ENCODE assay signal across 8 cellular contexts in the genomic region with DNA sequence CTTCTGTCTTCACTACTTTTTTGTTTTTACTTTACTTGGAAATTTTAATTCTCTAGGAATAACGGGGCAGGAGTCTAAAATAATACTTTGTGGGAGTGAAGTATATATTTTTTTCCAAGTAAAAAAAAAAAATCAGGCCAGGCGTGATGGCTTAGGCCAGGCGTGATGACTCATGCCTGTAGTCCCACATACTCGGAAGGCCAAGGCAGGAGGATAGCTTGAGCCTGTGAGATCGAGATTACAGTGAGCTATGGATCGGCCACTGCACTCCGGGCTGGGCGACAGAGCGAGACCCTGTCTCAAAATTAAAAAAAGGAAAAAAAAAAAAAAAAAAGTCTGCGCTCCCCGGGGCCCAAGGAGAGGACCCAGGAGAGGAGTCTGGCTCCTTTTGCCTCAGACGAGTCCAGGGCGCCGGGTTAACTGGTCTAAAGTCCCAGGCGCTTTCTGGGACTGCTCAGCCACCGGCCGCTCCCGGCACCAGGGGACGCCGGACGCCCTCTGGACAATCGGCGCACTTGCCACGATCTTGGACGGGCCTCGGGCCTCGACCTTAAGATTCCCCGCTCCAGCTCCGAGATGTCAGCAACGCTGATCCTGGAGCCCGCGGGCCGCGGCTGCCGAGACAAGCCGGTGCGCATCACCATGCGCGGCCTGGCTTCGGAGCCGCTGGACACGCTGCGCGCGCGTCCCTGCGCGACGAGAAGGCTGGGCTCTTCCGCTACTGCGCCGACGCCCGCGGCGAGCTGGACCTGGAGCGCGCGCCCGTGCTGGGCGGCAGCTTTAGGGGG. TPM values are rescaled to one million over a fixed set of nuclear protein-coding genes. Genes with fewer than 3 reads are reported as not detected.
DNase-seq lines count a peak whose midpoint lies in the region; ATAC-seq, FAIRE-seq and TF ChIP-seq lines count a peak whose summit lies in the region.

No MANE protein-coding gene starts in this region.

- H3K9me3 ChIP-seq in liver (ENCODE audit: control insufficient read depth in 4 of 4, low read length in 3 of 4) (peaks cover 20 to 34% (median 26%) of the 10 kb centered on the region in 4 donors), HepG2 (ENCODE audit: low read length) (peaks cover 16% of the 10 kb centered on the region), mucosa of rectum (ENCODE audit: control insufficient read depth in 2 of 2, low read length in 2 of 2) (no peaks in the 10 kb centered on the region)

- POLR2A ChIA-PET in HepG2 (lab: Yijun Ruan, JAX) = interaction anchor here (1.2 kb wide), 1 partner anchor 68 kb away, joined by 4 read pairs; the partner anchor contains the start of gene ZNF566

- no peak for DNase-seq in HepG2 (ENCODE audit: low spot score)
- peak; percentile 31 for DNase-seq in epithelial cell of esophagus (ENCODE audit: low read depth)
- DNase-seq in dedifferentiated amniotic fluid mesenchymal stem cell (ENCODE audit: extremely low spot score) = no peak

- FAIRE-seq in HepG2 (lab: Jason Lieb, UNC) = no peak

- H4K20me1 ChIP-seq in HepG2 (ENCODE audit: insufficient read depth, low read length) = no peaks in the 10 kb centered on the region

- H2AFZ ChIP-seq in HepG2 (ENCODE audit: low read length) = no peak overlapping the region

- no TSS peak for BruUV-seq in HepG2 (replicated peaks; lab: Mats Ljungman, UMichigan)

- in situ Hi-C loops in HepG2 (cut with HindIII; ENCODE audit: extremely low pct_ligation_motif_present, low pct_unique_long_range_greater_than_20kb) = no loop called here

- H3K27ac ChIP-seq in liver (ENCODE audit: low read depth in 1 of 2, low read length in 2 of 2) (peak overlapping the region in 1 of 2 donors; percentile 25), HepG2 (ENCODE audit: extremely low read length, insufficient read depth, low read length) (no peak overlapping the region), mucosa of rectum (ENCODE audit: low read depth in 2 of 2, low read length in 2 of 2) (no peak overlapping the region)

- TF ChIP-seq EP300 in HepG2 (IDR thresholded peaks at IDR 0.05; ENCODE audit: low read depth in 2 of 2, low read length in 2 of 2) (no peak), HepG2 (CRISPR knock-in tag; IDR thresholded peaks at IDR 0.05; ENCODE audit: borderline replicate concordance) (no peak)

- H3K36me3 ChIP-seq in liver (ENCODE audit: control insufficient read depth in 4 of 4, insufficient read depth in 3 of 4, low read depth in 1 of 4, low read length in 3 of 4) (peaks cover 0 to 3% (median 0%) of the 10 kb centered on the region in 4 donors), HepG2 (replicated peaks in 1 of 2; ENCODE audit: control insufficient read depth in 1 of 2, insufficient read depth in 2 of 2, low read length in 2 of 2) (no peaks in the 10 kb centered on the region), mucosa of rectum (ENCODE audit: control insufficient read depth in 2 of 2, insufficient read depth in 2 of 2, low read length in 2 of 2) (no peaks in the 10 kb centered on the region)

- CTCF ChIA-PET in HepG2 (lab: Yijun Ruan, JAX; ENCODE audit: low intra/inter-chr PET ratio, low total read pairs) = no interaction called here

- no peak overlapping the region for H3K9ac ChIP-seq in liver (ENCODE audit: low read depth in 1 of 2, low read length in 2 of 2)
- no peak overlapping the region for H3K9ac ChIP-seq in HepG2 (ENCODE audit: insufficient read depth, low read depth, low read length)
- no peak overlapping the region for H3K9ac ChIP-seq in mucosa of rectum (ENCODE audit: low read depth in 1 of 2, low read length in 2 of 2)

- no peak for TF ChIP-seq POLR2A in HepG2 (IDR thresholded peaks at IDR 0.05; ENCODE audit: insufficient read depth in 1 of 2, low read depth in 2 of 2, low read length in 2 of 2)

- TF ChIP-seq RAD21 in liver (IDR thresholded peaks at IDR 0.05) (no peak), HepG2 (CRISPR knock-in tag; IDR thresholded peaks at IDR 0.05) (no peak)

- no peak overlapping the region for H3K4me2 ChIP-seq in HepG2 (ENCODE audit: low read depth, low read length)

- H3K79me2 ChIP-seq in HepG2 (ENCODE audit: insufficient read depth, low read length) = peaks cover 13% of the 10 kb centered on the region

- intact Hi-C loops in HepG2 (cut with micrococcal nuclease; ENCODE audit: unreplicated experiment) = no loop called here

- WGBS in liver = 11% methylated on average over 61 of the region's 61 CpGs
- WGBS in HepG2 (ENCODE audit: low lambda C conversion rate) = 81% methylated on average over 46 of the region's 61 CpGs

- peak overlapping the region in 2 of 3 donors; percentile 42 to 47 for H3K4me3 ChIP-seq in liver (ENCODE audit: low read depth in 1 of 3, low read length in 3 of 3)
- no peak overlapping the region for H3K4me3 ChIP-seq in HepG2 (replicated peaks in 1 of 3; ENCODE audit: insufficient read depth in 1 of 3, low read depth in 2 of 3, low read length in 3 of 3)
- peak overlapping the region; percentile 32 for H3K4me3 ChIP-seq in epithelial cell of esophagus (ENCODE audit: low read length)
- H3K4me3 ChIP-seq in mucosa of rectum (ENCODE audit: low read length in 2 of 2) = peak overlapping the region; percentile 20 to 35

- peaks cover 0 to 5% (median 0%) of the 10 kb centered on the region in 4 donors for H3K27me3 ChIP-seq in liver (ENCODE audit: control insufficient read depth in 4 of 4, insufficient read depth in 4 of 4, low read length in 3 of 4)
- H3K27me3 ChIP-seq in HepG2 (ENCODE audit: control insufficient read depth in 1 of 2, insufficient read depth in 2 of 2, low read length in 2 of 2) = no peaks in the 10 kb centered on the region; a peak in 1 of 5 replicates
- H3K27me3 ChIP-seq in mucosa of rectum (ENCODE audit: control insufficient read depth in 2 of 2, insufficient read depth in 2 of 2, low read length in 2 of 2) = peaks cover 0 to 3% of the 10 kb centered on the region in 2 donors

- H3K4me1 ChIP-seq in liver (ENCODE audit: control insufficient read depth in 4 of 4, insufficient read depth in 4 of 4, low read length in 3 of 4) (peaks cover 0 to 5% (median 4%) of the 10 kb centered on the region in 4 donors), HepG2 (ENCODE audit: insufficient read depth, low read length) (peaks cover 9% of the 10 kb centered on the region; the same call in 1 of the 2 replicates), mucosa of rectum (ENCODE audit: control insufficient read depth in 2 of 2, insufficient read depth in 2 of 2, low read length in 2 of 2) (peaks cover 2 to 3% of the 10 kb centered on the region in 2 donors)

- no peak for ATAC-seq in HepG2
- ATAC-seq in GM18867 (IDR thresholded peaks at IDR 0.05; ENCODE audit: unreplicated experiment) = no peak
- ATAC-seq in HG02970 (IDR thresholded peaks at IDR 0.05; ENCODE audit: low FRiP score, unreplicated experiment) = no peak
- ATAC-seq in HG03045 (IDR thresholded peaks at IDR 0.05; ENCODE audit: unreplicated experiment) = no peak

- TF ChIP-seq CTCF in liver (IDR thresholded peaks at IDR 0.05; ENCODE audit: low read depth, low read length, missing input control) = no peak
- no peak for TF ChIP-seq CTCF in HepG2 (CRISPR knock-in tag; IDR thresholded peaks at IDR 0.05)
- no peak for TF ChIP-seq CTCF in epithelial cell of esophagus (IDR thresholded peaks at IDR 0.05; ENCODE audit: insufficient read depth, low read depth, low read length, missing control alignments)

RNA-seq across cellular contexts. Expression of gene ZFP82, which starts 2.7 kb away (rescaled TPM):
- 1 to 10 TPM; 1.3 to 3.1 TPM for total RNA-seq in liver
- polyA plus RNA-seq in liver = under 1 TPM; 0.40 to 0.79 TPM
- total RNA-seq in HepG2 (2016; rRNA removed; fragmentation: Illumina TruSeq; extraction: Trizol) = 4.3 and 7.1 TPM in 2 replicates
- total RNA-seq in HepG2 (2016; cell fraction: cytosol; rRNA removed; fragmentation: Illumina TruSeq; extraction: Trizol; ENCODE audit: low read depth) = 0.40 and 0.71 TPM in 2 replicates
- 3.9 and 6.7 TPM in 2 replicates for total RNA-seq in HepG2 (2016; cell fraction: insoluble cytoplasmic fraction; rRNA removed; fragmentation: Illumina TruSeq; extraction: Trizol)
- total RNA-seq in HepG2 (2016; cell fraction: membrane; rRNA removed; fragmentation: Illumina TruSeq; extraction: Trizol) = 2.5 and 2.8 TPM in 2 replicates
- 4.2 and 5.5 TPM in 2 replicates for total RNA-seq in HepG2 (2016; cell fraction: nucleus; rRNA removed; fragmentation: Illumina TruSeq; extraction: Trizol)
- 1.5 and 1.7 TPM in 2 replicates for polyA plus RNA-seq in HepG2 (2011; rRNA removed)
- 0.70 and 1.0 TPM in 2 replicates for polyA plus RNA-seq in HepG2 (2011; cell fraction: cytosol; rRNA removed)
- 1.7 and 1.8 TPM in 2 replicates for polyA plus RNA-seq in HepG2 (2011; cell fraction: nucleus; rRNA removed)
- polyA plus RNA-seq in HepG2 (2012) = 2.3 and 2.5 TPM in 2 replicates
- 0.16 and 0.27 TPM in 2 replicates for polyA plus RNA-seq in HepG2 (2016; cell fraction: cytosol; fragmentation: Illumina TruSeq; extraction: Trizol; ENCODE audit: low read depth)
- 3.8 and 4.2 TPM in 2 replicates for polyA plus RNA-seq in HepG2 (2016; cell fraction: insoluble cytoplasmic fraction; fragmentation: Illumina TruSeq; extraction: Trizol; ENCODE audit: low read depth)
- 0.73 and 0.86 TPM in 2 replicates for polyA plus RNA-seq in HepG2 (2016; cell fraction: membrane; fragmentation: Illumina TruSeq; extraction: Trizol; ENCODE audit: low read depth)
- polyA plus RNA-seq in HepG2 (2016; cell fraction: nucleus; fragmentation: Illumina TruSeq; extraction: Trizol; ENCODE audit: insufficient read depth, low read depth) = 4.0 and 4.3 TPM in 2 replicates
- polyA minus RNA-seq in HepG2 (2011; rRNA and poly(A)+ RNA removed; ENCODE audit: low replicate concordance) = 2.8 and 4.4 TPM in 2 replicates
- 2.7 and 2.8 TPM in 2 replicates for polyA minus RNA-seq in HepG2 (2011; cell fraction: cytosol; rRNA and poly(A)+ RNA removed)
- polyA minus RNA-seq in HepG2 (2011; cell fraction: nucleus; rRNA and poly(A)+ RNA removed) = 7.3 and 10.7 TPM in 2 replicates

RNA-seq across cellular contexts. Expression of gene ZFP14, which starts 42.2 kb away (rescaled TPM):
- total RNA-seq in liver = 1 to 10 TPM; 3.4 to 5.1 TPM
- polyA plus RNA-seq in liver = 1 to 10 TPM in 1 of 2 donors, under 1 TPM in 1; 0.43 to 3.4 TPM
- 5.0 and 5.7 TPM in 2 replicates for total RNA-seq in HepG2 (2016; rRNA removed; fragmentation: Illumina TruSeq; extraction: Trizol)
- total RNA-seq in HepG2 (2016; cell fraction: cytosol; rRNA removed; fragmentation: Illumina TruSeq; extraction: Trizol; ENCODE audit: low read depth) = 0.51 and 0.88 TPM in 2 replicates
- 4.5 and 6.5 TPM in 2 replicates for total RNA-seq in HepG2 (2016; cell fraction: insoluble cytoplasmic fraction; rRNA removed; fragmentation: Illumina TruSeq; extraction: Trizol)
- 1.7 and 3.0 TPM in 2 replicates for total RNA-seq in HepG2 (2016; cell fraction: membrane; rRNA removed; fragmentation: Illumina TruSeq; extraction: Trizol)
- total RNA-seq in HepG2 (2016; cell fraction: nucleus; rRNA removed; fragmentation: Illumina TruSeq; extraction: Trizol) = 8.3 and 8.4 TPM in 2 replicates
- polyA plus RNA-seq in HepG2 (2011; rRNA removed) = 1.9 and 2.0 TPM in 2 replicates
- polyA plus RNA-seq in HepG2 (2011; cell fraction: cytosol; rRNA removed) = 0.46 and 0.51 TPM in 2 replicates
- 1.9 and 2.5 TPM in 2 replicates for polyA plus RNA-seq in HepG2 (2011; cell fraction: nucleus; rRNA removed)
- polyA plus RNA-seq in HepG2 (2012) = 1.7 and 2.6 TPM in 2 replicates
- polyA plus RNA-seq in HepG2 (2016; cell fraction: cytosol; fragmentation: Illumina TruSeq; extraction: Trizol; ENCODE audit: low read depth) = 0.26 and 0.36 TPM in 2 replicates
- polyA plus RNA-seq in HepG2 (2016; cell fraction: insoluble cytoplasmic fraction; fragmentation: Illumina TruSeq; extraction: Trizol; ENCODE audit: low read depth) = 2.7 and 2.8 TPM in 2 replicates
- polyA plus RNA-seq in HepG2 (2016; cell fraction: membrane; fragmentation: Illumina TruSeq; extraction: Trizol; ENCODE audit: low read depth) = 0.64 TPM in 2 replicates
- polyA plus RNA-seq in HepG2 (2016; cell fraction: nucleus; fragmentation: Illumina TruSeq; extraction: Trizol; ENCODE audit: insufficient read depth, low read depth) = 5.1 and 6.1 TPM in 2 replicates
- 1.6 and 2.2 TPM in 2 replicates for polyA minus RNA-seq in HepG2 (2011; rRNA and poly(A)+ RNA removed; ENCODE audit: low replicate concordance)
- polyA minus RNA-seq in HepG2 (2011; cell fraction: cytosol; rRNA and poly(A)+ RNA removed) = 1.6 and 3.0 TPM in 2 replicates
- 9.7 and 9.8 TPM in 2 replicates for polyA minus RNA-seq in HepG2 (2011; cell fraction: nucleus; rRNA and poly(A)+ RNA removed)

Comparison
In these comparisons a context has a peak if more than half of its experiments do, and no peak if none do; other contexts are left out.
1. H3K4me3 ChIP-seq: peak in liver (2 of 3), epithelial cell of esophagus (single experiment) and mucosa of rectum (2 of 2); none in HepG2 (0 of 3).